ENCODE assay signal across 8 cellular contexts in genomic region chr11:106077609-106078517, GRCh38. TPM values are rescaled to one million over a fixed set of nuclear protein-coding genes. Genes with fewer than 3 reads are reported as not detected.
DNase-seq lines count a peak whose midpoint lies in the region; ATAC-seq and TF ChIP-seq lines count a peak whose summit lies in the region.

Gene AASDHPPT, plus strand, starts transcription at chr11:106077662. Its CDS starts 49 bp downstream, at chr11:106077711.

- peak within 1 kb of the TSS; percentile 94 for H3K4me2 ChIP-seq in GM23338
- peak within 1 kb of the TSS; percentile 73 for H3K4me2 ChIP-seq in KMS-11

- H3K79me2 ChIP-seq in GM23338 (replicated peaks; ENCODE audit: insufficient read depth) (peaks cover 51% of the 10 kb centered on the region), KMS-11 (ENCODE audit: insufficient read depth, low read depth) (peaks cover 25% of the 10 kb centered on the region)

- CTCF ChIA-PET in activated CD8-positive, alpha-beta memory T cell treated with anti-CD3 and anti-CD28 coated beads for 36 hours (lab: Charles Lee) = interaction anchor here (1.3 to 1.4 kb wide), 2 partner anchors 10 to 14 kb away, joined by 5 to 6 read pairs; no protein-coding TSS in a partner anchor

- POLR2A ChIA-PET in activated CD8-positive, alpha-beta memory T cell treated with anti-CD3 and anti-CD28 coated beads for 36 hours (lab: Charles Lee) = interaction anchor here (1.2 kb wide), 1 partner anchor 13 kb away, joined by 6 read pairs; no protein-coding TSS in a partner anchor

- H3K4me3 ChIP-seq in GM23338 = peak within 1 kb of the TSS; percentile 87
- H3K4me3 ChIP-seq in KMS-11 (IDR thresholded peaks at IDR 0.05; ENCODE audit: insufficient read depth, low read depth, low read length) = no peak within 1 kb of the TSS
- H3K4me3 ChIP-seq in mucosa of rectum (ENCODE audit: low read length in 2 of 2) = peak within 1 kb of the TSS; percentile 96 to 98
- peak within 1 kb of the TSS; percentile 84 for H3K4me3 ChIP-seq in urinary bladder (ENCODE audit: low read depth, low read length)

- H3K27me3 Mint-ChIP-seq in GM23338 (ENCODE audit: insufficient read depth, low read depth, poor library complexity) = peaks cover 5% of the 10 kb centered on the region

- H3K4me1 ChIP-seq in GM23338 (ENCODE audit: insufficient read depth) (peaks cover 13% of the 10 kb centered on the region), KMS-11 (ENCODE audit: low read depth, poor library complexity, severe bottlenecking) (peaks cover 22% of the 10 kb centered on the region), mucosa of rectum (ENCODE audit: control insufficient read depth in 2 of 2, insufficient read depth in 2 of 2, low read length in 2 of 2) (peaks cover 8% of the 10 kb centered on the region in 2 donors), urinary bladder (ENCODE audit: insufficient read depth) (no peaks in the 10 kb centered on the region)

- peak within 1 kb of the TSS; percentile 94 for H3K9ac ChIP-seq in KMS-11
- peak within 1 kb of the TSS; percentile 93 to 97 for H3K9ac ChIP-seq in mucosa of rectum (ENCODE audit: low read depth in 1 of 2, low read length in 2 of 2)

- ATAC-seq in GM23338 (peak; percentile 9), esophagus mucosa (no peak)

- H3K27ac Mint-ChIP-seq in GM23338 = peak within 1 kb of the TSS; percentile 99

- peak within 1 kb of the TSS; percentile 86 for H3K4me3 Mint-ChIP-seq in GM23338

- no peak for DNase-seq in activated CD8-positive, alpha-beta memory T cell treated with anti-CD3 and anti-CD28 coated beads, Interleukin-2, amount 50 U/mL, for 4 hours
- DNase-seq in GM23338 (ENCODE audit: low spot score) (peak; percentile 36), SW480 (ENCODE audit: low spot score) (peak; percentile 60)

- no peak for TF ChIP-seq CTCF in GM23338 (conservative IDR thresholded peaks at IDR 0.05; ENCODE audit: low read depth in 2 of 2)
- no peak for TF ChIP-seq CTCF in KMS-11 (conservative IDR thresholded peaks at IDR 0.05; ENCODE audit: low read depth, low read length)

- H4K20me1 ChIP-seq in GM23338 (replicated peaks; ENCODE audit: insufficient read depth) = no peaks in the 10 kb centered on the region
- no peaks in the 10 kb centered on the region for H4K20me1 ChIP-seq in KMS-11 (ENCODE audit: insufficient read depth)

- under 1% methylated on average over 55 of the region's 55 CpGs for WGBS in urinary bladder

- H3K9me2 ChIP-seq in GM23338 (ENCODE audit: insufficient read depth) = no peaks in the 10 kb centered on the region

- H3F3A ChIP-seq in GM23338 (replicated peaks; ENCODE audit: low read depth) = no peaks in the 10 kb centered on the region

- no peaks in the 10 kb centered on the region for H3K9me3 Mint-ChIP-seq in GM23338

- peaks cover 16% of the 10 kb centered on the region; the same call in 1 of the 2 replicates for H3K36me3 ChIP-seq in GM23338 (ENCODE audit: insufficient read depth)
- H3K36me3 ChIP-seq in KMS-11 (ENCODE audit: insufficient read depth) = no peaks in the 10 kb centered on the region; the same call in 1 of the 2 replicates
- H3K36me3 ChIP-seq in mucosa of rectum (ENCODE audit: control insufficient read depth in 2 of 2, insufficient read depth in 2 of 2, low read length in 2 of 2) = peaks cover 16 to 17% of the 10 kb centered on the region in 2 donors
- no peaks in the 10 kb centered on the region for H3K36me3 ChIP-seq in urinary bladder (ENCODE audit: insufficient read depth)

- H3K27me3 ChIP-seq in GM23338 (ENCODE audit: insufficient read depth) = no peaks in the 10 kb centered on the region
- H3K27me3 ChIP-seq in KMS-11 (ENCODE audit: insufficient read depth, low read depth) = no peaks in the 10 kb centered on the region
- no peaks in the 10 kb centered on the region for H3K27me3 ChIP-seq in mucosa of rectum (ENCODE audit: control insufficient read depth in 2 of 2, insufficient read depth in 2 of 2, low read length in 2 of 2)

- H3K27ac ChIP-seq in GM23338 (ENCODE audit: low read depth) (peak within 1 kb of the TSS; percentile 96), KMS-11 (peak within 1 kb of the TSS; percentile 85), mucosa of rectum (ENCODE audit: low read depth in 2 of 2, low read length in 2 of 2) (peak within 1 kb of the TSS; percentile 89 to 96), urinary bladder (ENCODE audit: low read depth) (peak within 1 kb of the TSS; percentile 99)

- H2AFZ ChIP-seq in GM23338 (peak within 1 kb of the TSS; percentile 80), KMS-11 (ENCODE audit: low read depth) (peak within 1 kb of the TSS; percentile 69)

- H3K36me3 Mint-ChIP-seq in GM23338 (ENCODE audit: low read depth) = peaks cover 29% of the 10 kb centered on the region

- H3K9me3 ChIP-seq in mucosa of rectum (ENCODE audit: control insufficient read depth in 2 of 2, low read length in 2 of 2) = no peaks in the 10 kb centered on the region

- peaks cover 25% of the 10 kb centered on the region for H3K4me1 Mint-ChIP-seq in GM23338

TF ChIP-seq in GM23338, 12 proteins besides CTCF, POLR2A, EP300 and RAD21:
- TF ChIP-seq ZNF114 (CRISPR knock-in tag; IDR thresholded peaks at IDR 0.05) (no peak), REST (IDR thresholded peaks at IDR 0.05; ENCODE audit: unreplicated experiment) (peak; percentile 33), POLR2AphosphoS5 (IDR thresholded peaks at IDR 0.05; ENCODE audit: low read depth) (peak; percentile 92)
TF ChIP-seq in GM23338: peak in this region for 2.

RNA-seq across cellular contexts. Expression of gene AASDHPPT, which starts in this region (rescaled TPM):
- total RNA-seq in activated CD8-positive, alpha-beta memory T cell treated with anti-CD3 and anti-CD28 coated beads for 36 hours = 10 to 100 TPM; 52.0 to 56.8 TPM
- total RNA-seq in GM23338 (2014; rRNA removed; shearing (Covaris generic)) = 57.4 and 62.3 TPM in 2 replicates
- polyA plus RNA-seq in GM23338 (2016; fragmentation: Nextera tagmentation; extraction: Ambion mirVana) (38.8 and 49.0 TPM in 2 replicates), urinary bladder (17.8 TPM)
- total RNA-seq in esophagus mucosa (23.6 TPM), urinary bladder (64.6 TPM)
